1 cellular context compared by ENCODE assay signal in genomic region chr1:9202240-9202870, GRCh38.
TF ChIP-seq lines count a peak whose summit lies in the region.

No MANE protein-coding gene starts in this region.

TF ChIP-seq in HepG2, 621 proteins besides CTCF, POLR2A, EP300 and RAD21:
- TF ChIP-seq EZH2 (conservative IDR thresholded peaks at IDR 0.05; ENCODE audit: low read depth, low read length) (0 out of 2 replicates have a peak, but pooled peaks have one; percentile 2), ZNF639 (CRISPR knock-in tag; conservative IDR thresholded peaks at IDR 0.05) (no peak), RARG (CRISPR knock-in tag; IDR thresholded peaks at IDR 0.05; ENCODE audit: low read depth) (no peak)
